ENCODE assay signal across 11 cellular contexts in genomic region chr12:110247340-110248095, GRCh38. TPM values are rescaled to one million over a fixed set of nuclear protein-coding genes. Genes with fewer than 3 reads are reported as not detected.
DNase-seq lines count a peak whose midpoint lies in the region; ATAC-seq and TF ChIP-seq lines count a peak whose summit lies in the region.
"Had no signal": no experiment of that assay in that cellular context is flagged by ENCODE, and none has a peak within 500 bp of the region (broad histone marks: within the 10 kb centered on the region; RNA-seq: fewer than 3 reads in every experiment).

No MANE protein-coding gene starts in this region.

- H3K27me3 ChIP-seq in right cardiac atrium (ENCODE audit: control insufficient read depth, insufficient read depth) (no peaks in the 10 kb centered on the region), rectal smooth muscle tissue (ENCODE audit: control insufficient read depth, insufficient read depth, low read length) (no peaks in the 10 kb centered on the region)
- no peaks in the 10 kb centered on the region for H3K27me3 ChIP-seq in CD4-positive, alpha-beta memory T cell (ENCODE audit: insufficient read depth, low read length)

- peak; percentile 22 to 45 for ATAC-seq in right cardiac atrium
- ATAC-seq in HG03280 (IDR thresholded peaks at IDR 0.05; ENCODE audit: unreplicated experiment), result no peak
- ATAC-seq in natural killer cell, result no peak
- no peak for ATAC-seq in activated T-cell treated with anti-CD3 and anti-CD28 coated beads, Interleukin-2, amount 50 U/mL, for 72 hours (replicated peaks in 1 of 2)

- no peaks in the 10 kb centered on the region for H3K36me3 ChIP-seq in rectal smooth muscle tissue (ENCODE audit: control insufficient read depth, insufficient read depth, low read length)
- no peaks in the 10 kb centered on the region for H3K36me3 ChIP-seq in CD4-positive, alpha-beta memory T cell (ENCODE audit: insufficient read depth, low read length)

- no peak overlapping the region for H3K4me3 Mint-ChIP-seq in natural killer cell
- no peak overlapping the region for H3K4me3 Mint-ChIP-seq in CD4-positive, alpha-beta memory T cell
- H3K4me3 Mint-ChIP-seq in activated T-cell treated with anti-CD3 and anti-CD28 coated beads, Interleukin-2, amount 50 U/mL, for 72 hours, result no peak overlapping the region
- H3K4me3 Mint-ChIP-seq: activated naive CD8-positive, alpha-beta T cell had no signal

- DNase-seq in COLO668 (lab: John Stamatoyannopoulos, UW; ENCODE audit: unreplicated experiment) (peak; percentile 70), SW480 (ENCODE audit: low spot score) (peak; percentile 29), right cardiac atrium (peak in 2 of 3 donors; percentile 52 to 77), natural killer cell (no peak)
- no peak for DNase-seq in CD4-positive, alpha-beta memory T cell
- no peak for DNase-seq in activated T-cell treated with anti-CD3 and anti-CD28 coated beads, Interleukin-2, amount 50 U/mL, for 72 hours
- DNase-seq: NCI-H774, occipital lobe had no signal

- TF ChIP-seq CTCF in natural killer cell (IDR thresholded peaks at IDR 0.05), result no peak

- H3K9ac ChIP-seq in rectal smooth muscle tissue (ENCODE audit: low read length), result peak overlapping the region; percentile 50

- WGBS in right cardiac atrium, result 50% methylated on average over 14 of the region's 14 CpGs

- no peak overlapping the region for H3K4me3 ChIP-seq in right cardiac atrium (ENCODE audit: low read length)
- peak overlapping the region; percentile 31 for H3K4me3 ChIP-seq in rectal smooth muscle tissue (ENCODE audit: low read length)
- no peak overlapping the region for H3K4me3 ChIP-seq in CD4-positive, alpha-beta memory T cell (ENCODE audit: low read length in 2 of 2)

- no peaks in the 10 kb centered on the region for H3K27me3 Mint-ChIP-seq in natural killer cell (ENCODE audit: low read depth in 2 of 2)
- H3K27me3 Mint-ChIP-seq in CD4-positive, alpha-beta memory T cell, result peaks cover 0 to 3% of the 10 kb centered on the region in 2 donors
- no peaks in the 10 kb centered on the region for H3K27me3 Mint-ChIP-seq in activated T-cell treated with anti-CD3 and anti-CD28 coated beads, Interleukin-2, amount 50 U/mL, for 72 hours (ENCODE audit: low read depth)
- H3K27me3 Mint-ChIP-seq: activated naive CD8-positive, alpha-beta T cell had no signal

- no peaks in the 10 kb centered on the region for H3K36me3 Mint-ChIP-seq in natural killer cell
- H3K36me3 Mint-ChIP-seq in CD4-positive, alpha-beta memory T cell, result no peaks in the 10 kb centered on the region
- no peaks in the 10 kb centered on the region for H3K36me3 Mint-ChIP-seq in activated T-cell treated with anti-CD3 and anti-CD28 coated beads, Interleukin-2, amount 50 U/mL, for 72 hours (ENCODE audit: insufficient read depth in 2 of 2)
- H3K36me3 Mint-ChIP-seq: activated naive CD8-positive, alpha-beta T cell had no signal

- no peaks in the 10 kb centered on the region for H3K9me3 Mint-ChIP-seq in natural killer cell
- H3K9me3 Mint-ChIP-seq in CD4-positive, alpha-beta memory T cell, result no peaks in the 10 kb centered on the region
- H3K9me3 Mint-ChIP-seq in activated T-cell treated with anti-CD3 and anti-CD28 coated beads, Interleukin-2, amount 50 U/mL, for 72 hours, result no peaks in the 10 kb centered on the region

- H3K4me1 Mint-ChIP-seq in natural killer cell, result no peaks in the 10 kb centered on the region
- H3K4me1 Mint-ChIP-seq in CD4-positive, alpha-beta memory T cell, result no peaks in the 10 kb centered on the region
- no peaks in the 10 kb centered on the region for H3K4me1 Mint-ChIP-seq in activated T-cell treated with anti-CD3 and anti-CD28 coated beads, Interleukin-2, amount 50 U/mL, for 72 hours (ENCODE audit: low read depth)

- no peaks in the 10 kb centered on the region for H3K9me3 ChIP-seq in right cardiac atrium (ENCODE audit: control insufficient read depth, low read length)
- H3K9me3 ChIP-seq in CD4-positive, alpha-beta memory T cell (ENCODE audit: control insufficient read depth in 1 of 2, low read length in 2 of 2), result no peaks in the 10 kb centered on the region

- POLR2A ChIA-PET in CD4-positive, alpha-beta memory T cell (lab: Charles Lee; ENCODE audit: partially characterized antibody), result no interaction called here

- CTCF ChIA-PET in CD4-positive, alpha-beta memory T cell (lab: Charles Lee; ENCODE audit: partially characterized antibody), result interaction anchor here (0.6 to 4.6 kb wide), 4 partner anchors 27 to 148 kb away, joined by 3 to 21 read pairs (median 8); no protein-coding TSS in a partner anchor

- peaks cover 16% of the 10 kb centered on the region for H3K4me1 ChIP-seq in right cardiac atrium (ENCODE audit: control insufficient read depth, insufficient read depth, low read length)
- H3K4me1 ChIP-seq in rectal smooth muscle tissue (ENCODE audit: control insufficient read depth, insufficient read depth, low read length), result peaks cover 15% of the 10 kb centered on the region
- no peaks in the 10 kb centered on the region for H3K4me1 ChIP-seq in CD4-positive, alpha-beta memory T cell (ENCODE audit: insufficient read depth, low read length)

- no peak overlapping the region for H3K27ac Mint-ChIP-seq in natural killer cell
- no peak overlapping the region for H3K27ac Mint-ChIP-seq in CD4-positive, alpha-beta memory T cell
- no peak overlapping the region for H3K27ac Mint-ChIP-seq in activated T-cell treated with anti-CD3 and anti-CD28 coated beads, Interleukin-2, amount 50 U/mL, for 72 hours
- H3K27ac Mint-ChIP-seq: activated naive CD8-positive, alpha-beta T cell had no signal

- H3K27ac ChIP-seq in right cardiac atrium (ENCODE audit: low read length), result peak overlapping the region; percentile 91
- H3K27ac ChIP-seq in rectal smooth muscle tissue (ENCODE audit: low read depth, low read length), result peak overlapping the region; percentile 54
- no peak overlapping the region for H3K27ac ChIP-seq in CD4-positive, alpha-beta memory T cell (ENCODE audit: low read depth, low read length)

- intact Hi-C loops in right cardiac atrium (cut with DNase I) (loop anchor here in 1 of 4 donors (5.0 to 10.0 kb wide), 2 partner anchors 35 to 143 kb away; partner anchors contain the start of gene ATP2A2), natural killer cell (cut with micrococcal nuclease) (no loop called here)
- intact Hi-C loops in CD4-positive, alpha-beta memory T cell (cut with micrococcal nuclease), result loop anchor here (5.0 kb wide), 1 partner anchor 395 kb away; no protein-coding TSS in a partner anchor

RNA-seq across cellular contexts. Expression of gene ATP2A2, which starts 33.5 kb away (rescaled TPM):
- total RNA-seq in right cardiac atrium (1,000 to 10,000 TPM; 2,744 to 3,920 (median 3,065) TPM), natural killer cell (100 to 1,000 TPM; 118 to 140 (median 123) TPM)
- 1,499 TPM for polyA plus RNA-seq in right cardiac atrium
- 10 to 100 TPM; 90.4 to 91.0 TPM for total RNA-seq in CD4-positive, alpha-beta memory T cell
- 1 to 10 TPM; 1.8 to 5.5 TPM for polyA plus RNA-seq in CD4-positive, alpha-beta memory T cell
- 100 to 1,000 TPM; 106 to 127 TPM for total RNA-seq in activated T-cell treated with anti-CD3 and anti-CD28 coated beads, Interleukin-2, amount 50 U/mL, for 72 hours

Comparison
In these comparisons a context has a peak if more than half of its experiments do, and no peak if none do; other contexts are left out.
1. DNase-seq: peak in COLO668 (single experiment), SW480 (single experiment) and right cardiac atrium (2 of 3); none in natural killer cell (single experiment), CD4-positive, alpha-beta memory T cell (0 of 5) and activated T-cell treated with anti-CD3 and anti-CD28 coated beads, Interleukin-2, amount 50 U/mL, for 72 hours (0 of 2).
2. ATAC-seq: peak in right cardiac atrium (2 of 2); none in HG03280 (single experiment), natural killer cell (0 of 3) and activated T-cell treated with anti-CD3 and anti-CD28 coated beads, Interleukin-2, amount 50 U/mL, for 72 hours (0 of 2).
3. RNA of gene ATP2A2, which starts 33.5 kb away (total RNA-seq): 2,744 to 3,920 TPM in right cardiac atrium; 106 to 127 TPM in activated T-cell treated with anti-CD3 and anti-CD28 coated beads, Interleukin-2, amount 50 U/mL, for 72 hours, 118 to 140 TPM in natural killer cell and 90.4 to 91.0 TPM in CD4-positive, alpha-beta memory T cell; every median in the first group is over 10 times any median in the second.